8 cellular contexts compared by ENCODE assay signal in genomic region chr12:53625373-53625945, GRCh38. TPM values are rescaled to one million over a fixed set of nuclear protein-coding genes. Genes with fewer than 3 reads are reported as not detected.
DNase-seq lines count a peak whose midpoint lies in the region; ATAC-seq and TF ChIP-seq lines count a peak whose summit lies in the region.

No MANE protein-coding gene starts in this region.

- TSS peak; percentile 68 for BruUV-seq in A673 (replicated peaks; lab: Mats Ljungman, UMichigan)

- H3K4me1 ChIP-seq in A673 (ENCODE audit: insufficient read depth, low read length, poor library complexity, severe bottlenecking) = peaks cover 20% of the 10 kb centered on the region
- peaks cover 16% of the 10 kb centered on the region for H3K4me1 ChIP-seq in muscle layer of colon (ENCODE audit: insufficient read depth, low read length)

- H3K27me3 ChIP-seq in A673 (replicated peaks; ENCODE audit: insufficient read depth, low read depth, low read length, poor library complexity) (no peaks in the 10 kb centered on the region), muscle layer of colon (ENCODE audit: control insufficient read depth in 1 of 2, insufficient read depth in 2 of 2, low read length in 2 of 2) (no peaks in the 10 kb centered on the region)

- H3K4me3 ChIP-seq in A673 (ENCODE audit: low read depth, low read length, poor library complexity, severe bottlenecking) = peak overlapping the region; percentile 55
- H3K4me3 ChIP-seq in muscle layer of colon (ENCODE audit: low read depth in 1 of 2, low read length in 2 of 2) = peak overlapping the region; percentile 63 to 91

- H3K9me3 ChIP-seq in A673 (ENCODE audit: low read depth, low read length, poor library complexity, severe bottlenecking) = no peaks in the 10 kb centered on the region
- H3K9me3 ChIP-seq in muscle layer of colon (ENCODE audit: low read length) = no peaks in the 10 kb centered on the region

- TF ChIP-seq CTCF in A673 (conservative IDR thresholded peaks at IDR 0.05; ENCODE audit: low read depth, low read length) = no peak

- DNase-seq in A673 (ENCODE audit: low spot score) = no peak
- no peak for DNase-seq in caudate nucleus (lab: John Stamatoyannopoulos, UW)
- no peak for DNase-seq in HT-29 (ENCODE audit: low spot score)
- DNase-seq in retina = no peak
- DNase-seq in glomerular visceral epithelial cell (ENCODE audit: extremely low spot score) = no peak

- H3K27ac ChIP-seq in A673 (ENCODE audit: low read depth, low read length, poor library complexity, severe bottlenecking) (peak overlapping the region; percentile 98), caudate nucleus (ENCODE audit: low read depth, low read length) (peak overlapping the region; percentile 99), muscle layer of colon (ENCODE audit: low read depth, low read length) (peak overlapping the region; percentile 93)

- H3K9ac ChIP-seq in muscle layer of colon (ENCODE audit: low read length) = peak overlapping the region; percentile 79

- CTCF ChIA-PET in A673 (lab: Charles Lee) = no interaction called here

- POLR2A ChIA-PET in A673 (lab: Charles Lee; ENCODE audit: low non-redundant PET) = interaction anchor here (0.6 to 0.7 kb wide), 2 partner anchors 10 to 128 kb away, joined by 3 read pairs; no protein-coding TSS in a partner anchor

- ATAC-seq in HG03108 (IDR thresholded peaks at IDR 0.05; ENCODE audit: unreplicated experiment) = no peak

- no peak for TF ChIP-seq RAD21 in Ishikawa (IDR thresholded peaks at IDR 0.05; ENCODE audit: low read depth)

- H3K36me3 ChIP-seq in A673 (ENCODE audit: insufficient read depth, low read length, poor library complexity, severe bottlenecking) = no peaks in the 10 kb centered on the region
- no peaks in the 10 kb centered on the region for H3K36me3 ChIP-seq in muscle layer of colon (ENCODE audit: insufficient read depth, low read length)

- intact Hi-C loops in A673 (cut with micrococcal nuclease; ENCODE audit: unreplicated experiment) = no loop called here

- TF ChIP-seq EP300 in Ishikawa (IDR thresholded peaks at IDR 0.05; ENCODE audit: borderline replicate concordance) = no peak

TF ChIP-seq in Ishikawa, 13 proteins besides CTCF, POLR2A, EP300 and RAD21:
- 0 out of 2 replicates have a peak, but pooled peaks have one; percentile 1 for TF ChIP-seq MAX (IDR thresholded peaks at IDR 0.05)
- peak; percentile 0; the same call in 1 of the 2 replicates for TF ChIP-seq FOXM1 (IDR thresholded peaks at IDR 0.05; ENCODE audit: borderline replicate concordance, low read depth)
- no peak for TF ChIP-seq TCF12 (IDR thresholded peaks at IDR 0.05; ENCODE audit: low read depth)

RNA-seq across cellular contexts. Expression of gene ATF7, which starts 0.7 kb away (rescaled TPM):
- total RNA-seq in A673 (2021) = 38.8 and 44.3 TPM in 2 replicates
- 6.9 and 7.5 TPM in 2 replicates for total RNA-seq in HT-29 (2014; rRNA removed; shearing (Covaris generic))

RNA-seq across cellular contexts. Expression of gene ATP5MC2, which starts 50.4 kb away (rescaled TPM):
- total RNA-seq in A673 (2021) = 447 and 450 TPM in 2 replicates
- total RNA-seq in HT-29 (2014; rRNA removed; shearing (Covaris generic)) = 379 and 381 TPM in 2 replicates
